29 cellular contexts compared by ENCODE assay signal in the genomic region with DNA sequence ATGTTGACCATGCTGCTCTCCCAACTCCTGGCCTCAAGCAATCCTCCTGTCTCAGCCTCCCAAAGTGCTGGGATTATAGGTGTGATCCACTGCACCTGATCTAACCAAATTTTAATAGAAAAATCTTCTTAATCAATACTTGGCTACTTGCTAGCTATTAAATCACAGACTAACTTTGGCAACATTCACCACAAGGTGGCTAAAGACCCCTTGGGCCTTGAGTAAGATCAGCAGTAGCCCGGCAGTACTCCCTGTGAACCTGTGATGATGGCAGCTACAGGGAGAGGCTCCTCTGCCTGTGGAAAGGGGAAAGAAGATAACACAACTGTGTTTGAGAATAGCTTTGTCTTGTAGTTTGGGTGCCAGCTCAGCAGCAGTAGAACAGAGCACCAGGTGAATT.
"Had no signal": no experiment of that assay in that cellular context is flagged by ENCODE, and none has a peak within 500 bp of the region (broad histone marks: within the 10 kb centered on the region; RNA-seq: fewer than 3 reads in every experiment).

No MANE protein-coding gene starts in this region.

- H3K4me1 Mint-ChIP-seq: activated B cell treated with CpG ODN at 0.5 μM for 24 hours; activated naive CD4-positive, alpha-beta T cell treated with anti-CD3 and anti-CD28 coated beads, Interleukin-2, amount 50 U/mL, for 24 hours; activated naive CD8-positive, alpha-beta T cell treated with anti-CD3 and anti-CD28 coated beads for 36 hours; activated naive CD8-positive, alpha-beta T cell treated with anti-CD3 and anti-CD28 coated beads, Interleukin-2, amount 50 U/mL, for 24 hours; activated T-helper 17 cell treated with anti-CD3 and anti-CD28 coated beads, Interleukin-2, amount 50 U/mL, for 72 hours had no signal

- H3K27ac ChIP-seq: adrenal gland, body of pancreas, VCaP had no signal

- H3K9me3 ChIP-seq: body of pancreas had no signal

- H3K4me3 Mint-ChIP-seq: activated B cell treated with CpG ODN at 0.5 μM for 24 hours; activated CD8-positive, alpha-beta T cell treated with anti-CD3 and anti-CD28 coated beads for 36 hours; activated naive CD4-positive, alpha-beta T cell treated with anti-CD3 and anti-CD28 coated beads for 36 hours; activated naive CD4-positive, alpha-beta T cell treated with anti-CD3 and anti-CD28 coated beads, Interleukin-2, amount 50 U/mL, for 24 hours; activated naive CD8-positive, alpha-beta T cell treated with anti-CD3 and anti-CD28 coated beads for 36 hours; activated naive CD8-positive, alpha-beta T cell treated with anti-CD3 and anti-CD28 coated beads, Interleukin-2, amount 50 U/mL, for 24 hours; activated T-cell treated with anti-CD3 and anti-CD28 coated beads, Interleukin-2, amount 50 U/mL, for 4 hours; activated T-helper 17 cell treated with anti-CD3 and anti-CD28 coated beads, Interleukin-2, amount 50 U/mL, for 72 hours; effector memory CD8-positive, alpha-beta T cell had no signal

- DNase-seq: activated B cell treated with CpG ODN at 0.5 μM for 24 hours; activated CD4-positive, alpha-beta T cell treated with anti-CD3 and anti-CD28 coated beads for 48 hours; activated CD4-positive, alpha-beta T cell treated with anti-CD3 and anti-CD28 coated beads, Interleukin-2, amount 50 U/mL, for 1 hour; activated CD4-positive, alpha-beta T cell treated with anti-CD3 and anti-CD28 coated beads, Interleukin-2, amount 50 U/mL, for 48 hours; activated CD8-positive, alpha-beta memory T cell treated with anti-CD3 and anti-CD28 coated beads for 24 hours; activated CD8-positive, alpha-beta T cell treated with anti-CD3 and anti-CD28 coated beads for 36 hours; activated effector memory CD4-positive, alpha-beta T cell treated with Interleukin-2 at 50 U/mL for 16 hours; activated gamma-delta T cell treated with Interleukin-2 at 50 U/mL for 16 hours; activated naive CD4-positive, alpha-beta T cell treated with anti-CD3 and anti-CD28 coated beads for 36 hours; activated naive CD8-positive, alpha-beta T cell treated with anti-CD3 and anti-CD28 coated beads for 36 hours; activated naive CD8-positive, alpha-beta T cell treated with anti-CD3 and anti-CD28 coated beads, Interleukin-2, amount 50 U/mL, for 24 hours; activated T-cell treated with anti-CD3 and anti-CD28 coated beads, Interleukin-2, amount 50 U/mL, for 4 hours; adrenal gland; amygdala; aorta; body of pancreas; caudate nucleus; cortex of kidney; dermis blood vessel endothelial cell; effector CD4-positive, alpha-beta T cell; effector memory CD8-positive, alpha-beta T cell; foreskin fibroblast; head of caudate nucleus; T-helper 2 cell had no signal

- ATAC-seq: activated CD4-positive, CD25-positive, alpha-beta regulatory T cell treated with anti-CD3 and anti-CD28 coated beads, Interleukin-2, amount 50 U/mL, for 24 hours; activated CD8-positive, alpha-beta T cell treated with anti-CD3 and anti-CD28 coated beads for 36 hours; activated naive CD8-positive, alpha-beta T cell treated with anti-CD3 and anti-CD28 coated beads, Interleukin-2, amount 50 U/mL, for 24 hours; activated T-cell treated with anti-CD3 and anti-CD28 coated beads, Interleukin-2, amount 50 U/mL, for 4 hours; activated T-helper 17 cell treated with anti-CD3 and anti-CD28 coated beads, Interleukin-2, amount 50 U/mL, for 72 hours; body of pancreas; effector memory CD8-positive, alpha-beta T cell; esophagus mucosa had no signal

- H3K36me3 ChIP-seq: adrenal gland had no signal

- H3K4me3 ChIP-seq: adrenal gland, body of pancreas had no signal

- H3K27me3 ChIP-seq: adrenal gland, body of pancreas had no signal

- H3K4me1 ChIP-seq: adrenal gland had no signal

- H3K27me3 Mint-ChIP-seq: activated B cell treated with CpG ODN at 0.5 μM for 24 hours; activated CD8-positive, alpha-beta T cell treated with anti-CD3 and anti-CD28 coated beads for 36 hours; activated naive CD4-positive, alpha-beta T cell treated with anti-CD3 and anti-CD28 coated beads, Interleukin-2, amount 50 U/mL, for 24 hours; activated naive CD8-positive, alpha-beta T cell treated with anti-CD3 and anti-CD28 coated beads for 36 hours; activated naive CD8-positive, alpha-beta T cell treated with anti-CD3 and anti-CD28 coated beads, Interleukin-2, amount 50 U/mL, for 24 hours; activated T-helper 17 cell treated with anti-CD3 and anti-CD28 coated beads, Interleukin-2, amount 50 U/mL, for 72 hours; effector memory CD8-positive, alpha-beta T cell had no signal

- H3K27ac Mint-ChIP-seq: activated B cell treated with CpG ODN at 0.5 μM for 24 hours; activated CD8-positive, alpha-beta T cell treated with anti-CD3 and anti-CD28 coated beads for 36 hours; activated naive CD4-positive, alpha-beta T cell treated with anti-CD3 and anti-CD28 coated beads for 36 hours; activated naive CD4-positive, alpha-beta T cell treated with anti-CD3 and anti-CD28 coated beads, Interleukin-2, amount 50 U/mL, for 24 hours; activated naive CD8-positive, alpha-beta T cell treated with anti-CD3 and anti-CD28 coated beads for 36 hours; activated naive CD8-positive, alpha-beta T cell treated with anti-CD3 and anti-CD28 coated beads, Interleukin-2, amount 50 U/mL, for 24 hours; activated T-helper 17 cell treated with anti-CD3 and anti-CD28 coated beads, Interleukin-2, amount 50 U/mL, for 72 hours; effector memory CD8-positive, alpha-beta T cell had no signal
